1 cellular context compared by ENCODE assay signal in the genomic region with DNA sequence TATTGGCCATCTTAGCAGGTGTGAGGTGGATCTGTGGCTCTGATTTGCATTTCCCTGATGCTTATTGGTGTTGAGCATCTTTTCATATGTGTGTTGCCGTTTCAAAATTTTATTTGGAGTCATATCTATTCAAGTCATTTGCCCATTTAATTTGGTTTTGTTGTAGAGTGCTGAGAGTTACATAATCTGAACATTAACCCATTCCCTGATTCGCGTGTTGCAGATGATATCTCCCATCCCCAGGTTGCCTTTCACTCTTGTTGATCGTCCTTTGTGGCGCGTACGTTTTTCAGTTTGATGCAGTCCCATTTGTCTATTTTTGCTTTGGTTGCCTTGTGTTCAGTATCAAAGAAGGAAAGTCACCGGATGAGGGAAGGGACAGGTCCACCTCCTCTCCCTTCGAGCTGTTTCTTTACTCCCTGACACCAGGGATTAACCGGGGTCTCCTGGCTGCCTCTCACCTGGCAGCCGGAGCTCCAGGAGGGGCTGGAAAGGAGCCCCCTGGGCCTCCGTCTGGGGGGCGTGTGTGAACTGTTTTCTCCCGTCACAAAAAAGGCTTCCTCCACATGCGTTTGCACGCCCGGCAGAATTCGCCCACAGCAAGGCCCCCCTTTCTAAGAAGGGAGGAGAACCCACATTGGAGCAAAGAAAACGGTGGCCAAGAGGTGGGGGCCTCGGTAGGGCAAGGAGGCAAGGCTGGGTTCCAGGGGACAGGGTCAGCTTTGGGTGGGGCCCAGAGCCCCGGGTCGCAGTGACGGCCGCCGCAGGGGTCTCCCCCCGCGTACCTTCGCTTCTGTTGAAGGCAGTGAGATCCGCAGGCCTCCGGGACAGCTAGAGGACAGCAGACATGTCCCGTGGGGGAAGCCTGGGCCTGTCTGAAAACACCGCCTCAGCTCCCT.
TF ChIP-seq lines count a peak whose summit lies in the region.

No MANE protein-coding gene starts in this region.

TF ChIP-seq in GM23338, 12 proteins besides CTCF, POLR2A, EP300 and RAD21 (continued from another document):
- TF ChIP-seq REST (IDR thresholded peaks at IDR 0.05; ENCODE audit: unreplicated experiment) (no peak), ETS1 (IDR thresholded peaks at IDR 0.05) (no peak), EZH2phosphoT487 (IDR thresholded peaks at IDR 0.05; ENCODE audit: unreplicated experiment) (no peak)
